14 cellular contexts compared by ENCODE assay signal in genomic region chr17:8963665-8964258, GRCh38. TPM values are rescaled to one million over a fixed set of nuclear protein-coding genes. Genes with fewer than 3 reads are reported as not detected.
DNase-seq lines count a peak whose midpoint lies in the region; ATAC-seq and TF ChIP-seq lines count a peak whose summit lies in the region.
"Had no signal": no experiment of that assay in that cellular context is flagged by ENCODE, and none has a peak within 500 bp of the region (broad histone marks: within the 10 kb centered on the region; RNA-seq: fewer than 3 reads in every experiment).

No MANE protein-coding gene starts in this region.

- CTCF ChIA-PET in CD4-positive, alpha-beta T cell (lab: Charles Lee): interaction anchor here (0.6 to 3.8 kb wide), 5 partner anchors 10 to 178 kb away, joined by 3 to 9 read pairs (median 3); no protein-coding TSS in a partner anchor
- CTCF ChIA-PET in activated CD8-positive, alpha-beta T cell treated with anti-CD3 and anti-CD28 coated beads for 36 hours (lab: Charles Lee): interaction anchor here (0.9 to 3.2 kb wide), 9 partner anchors 10 to 69 kb away, joined by 3 to 15 read pairs (median 5); no protein-coding TSS in a partner anchor
- CTCF ChIA-PET in naive thymus-derived CD4-positive, alpha-beta T cell (lab: Charles Lee): interaction anchor here (0.8 to 2.9 kb wide), 3 partner anchors 10 to 69 kb away, joined by 3 to 13 read pairs (median 7); no protein-coding TSS in a partner anchor
- CTCF ChIA-PET in GM10248 (lab: Yijun Ruan, JAX): interaction anchor here (0.9 to 6.8 kb wide), 7 partner anchors 10 to 69 kb away, joined by 3 to 63 read pairs (median 10); no protein-coding TSS in a partner anchor

- peak overlapping the region; percentile 95 for H3K4me3 Mint-ChIP-seq in CD4-positive, alpha-beta T cell
- H3K4me3 Mint-ChIP-seq in activated CD8-positive, alpha-beta T cell treated with anti-CD3 and anti-CD28 coated beads for 36 hours: peak overlapping the region; percentile 97
- peak overlapping the region; percentile 86 to 100 (median 98) for H3K4me3 Mint-ChIP-seq in naive thymus-derived CD4-positive, alpha-beta T cell

- peaks cover 5% of the 10 kb centered on the region for H3K9me3 ChIP-seq in CD4-positive, alpha-beta T cell (ENCODE audit: control insufficient read depth, low read length)
- H3K9me3 ChIP-seq in naive thymus-derived CD4-positive, alpha-beta T cell (ENCODE audit: control insufficient read depth in 2 of 3, low read length in 3 of 3): peaks cover 0 to 8% (median 0%) of the 10 kb centered on the region in 3 experiments
- H3K9me3 ChIP-seq: psoas muscle, uterus had no signal

- TF ChIP-seq CTCF in CD4-positive, alpha-beta T cell (IDR thresholded peaks at IDR 0.05): no peak
- no peak for TF ChIP-seq CTCF in HL-60 (IDR thresholded peaks at IDR 0.05; ENCODE audit: insufficient read depth, low read length)
- no peak for TF ChIP-seq CTCF in activated CD8-positive, alpha-beta T cell treated with anti-CD3 and anti-CD28 coated beads for 36 hours (IDR thresholded peaks at IDR 0.05)
- no peak for TF ChIP-seq CTCF in GM10248 (IDR thresholded peaks at IDR 0.05; ENCODE audit: control extremely low read depth, extremely low read depth, low read depth, missing control alignments)

- no peak for DNase-seq in CD4-positive, alpha-beta T cell
- DNase-seq in HL-60 (ENCODE audit: low read depth in 1 of 2, low spot score in 1 of 2): no peak
- DNase-seq in activated CD8-positive, alpha-beta T cell treated with anti-CD3 and anti-CD28 coated beads for 36 hours: peak; percentile 46
- DNase-seq in naive thymus-derived CD4-positive, alpha-beta T cell: peak in 1 of 9 donors; percentile 35
- DNase-seq in DMS153 treated with DMSO at 0.1 percent for 48 hours (lab: John Stamatoyannopoulos, UW; ENCODE audit: unreplicated experiment): no peak
- DNase-seq in Ammon's horn (ENCODE audit: low spot score): no peak
- DNase-seq in GM10248 (ENCODE audit: extremely low spot score): no peak
- DNase-seq: glutamatergic neuron, NCI-H1048, NCI-H82, psoas muscle, uterus had no signal

- peaks cover 54% of the 10 kb centered on the region for H3K36me3 Mint-ChIP-seq in CD4-positive, alpha-beta T cell (ENCODE audit: low read depth)
- peaks cover 53% of the 10 kb centered on the region for H3K36me3 Mint-ChIP-seq in activated CD8-positive, alpha-beta T cell treated with anti-CD3 and anti-CD28 coated beads for 36 hours (ENCODE audit: low read depth)
- peaks cover 12 to 56% (median 34%) of the 10 kb centered on the region in 5 donors for H3K36me3 Mint-ChIP-seq in naive thymus-derived CD4-positive, alpha-beta T cell

- H3K27me3 ChIP-seq in CD4-positive, alpha-beta T cell (ENCODE audit: control insufficient read depth, insufficient read depth, low read length): no peaks in the 10 kb centered on the region
- H3K27me3 ChIP-seq in HL-60 (ENCODE audit: insufficient read depth, poor library complexity, severe bottlenecking): no peaks in the 10 kb centered on the region
- no peaks in the 10 kb centered on the region for H3K27me3 ChIP-seq in naive thymus-derived CD4-positive, alpha-beta T cell (ENCODE audit: control insufficient read depth in 2 of 2, insufficient read depth in 2 of 2, low read length in 2 of 2)

- peaks cover 52 to 53% of the 10 kb centered on the region in 2 donors for H3K4me1 ChIP-seq in naive thymus-derived CD4-positive, alpha-beta T cell (ENCODE audit: control insufficient read depth in 2 of 2, insufficient read depth in 2 of 2, low read length in 2 of 2)
- H3K4me1 ChIP-seq: psoas muscle, uterus had no signal

- H3K27ac ChIP-seq in CD4-positive, alpha-beta T cell (ENCODE audit: low read depth, low read length): peak overlapping the region; percentile 83
- no peak overlapping the region for H3K27ac ChIP-seq in HL-60 (replicated peaks)
- H3K27ac ChIP-seq in naive thymus-derived CD4-positive, alpha-beta T cell (ENCODE audit: low read depth, low read length): peak overlapping the region; percentile 84
- H3K27ac ChIP-seq: psoas muscle, uterus had no signal

- peak overlapping the region; percentile 79 for H3K4me3 ChIP-seq in HL-60 (replicated peaks; ENCODE audit: insufficient read depth, low read length)
- peak overlapping the region; percentile 81 for H3K4me3 ChIP-seq in naive thymus-derived CD4-positive, alpha-beta T cell (ENCODE audit: low read length)
- H3K4me3 ChIP-seq: uterus had no signal

- ATAC-seq in CD4-positive, alpha-beta T cell (ENCODE audit: poor library complexity): peak; percentile 33
- peak; percentile 62 for ATAC-seq in activated CD8-positive, alpha-beta T cell treated with anti-CD3 and anti-CD28 coated beads for 36 hours
- ATAC-seq in naive thymus-derived CD4-positive, alpha-beta T cell: no peak
- ATAC-seq in GM21576 (IDR thresholded peaks at IDR 0.05; ENCODE audit: unreplicated experiment): no peak
- ATAC-seq: psoas muscle had no signal

- intact Hi-C loops in CD4-positive, alpha-beta T cell (cut with DNase I, micrococcal nuclease): loop anchor here (1.0 to 5.0 kb wide), 5 partner anchors 13 to 65 kb away; no protein-coding TSS in a partner anchor
- intact Hi-C loops in activated CD8-positive, alpha-beta T cell treated with anti-CD3 and anti-CD28 coated beads for 36 hours (cut with micrococcal nuclease): loop anchor here (5.0 kb wide), 1 partner anchor 36 kb away; no protein-coding TSS in a partner anchor
- intact Hi-C loops in naive thymus-derived CD4-positive, alpha-beta T cell (cut with micrococcal nuclease): loop anchor here (2.0 to 10.0 kb wide), 2 partner anchors 15 to 579 kb away; partner anchors contain the start of gene RPL26 (in 1 of the 2)

- no peaks in the 10 kb centered on the region for H3K27me3 Mint-ChIP-seq in CD4-positive, alpha-beta T cell
- no peaks in the 10 kb centered on the region for H3K27me3 Mint-ChIP-seq in activated CD8-positive, alpha-beta T cell treated with anti-CD3 and anti-CD28 coated beads for 36 hours
- H3K27me3 Mint-ChIP-seq in naive thymus-derived CD4-positive, alpha-beta T cell: no peaks in the 10 kb centered on the region

- peak overlapping the region; percentile 91 for H3K27ac Mint-ChIP-seq in CD4-positive, alpha-beta T cell
- peak overlapping the region; percentile 100 for H3K27ac Mint-ChIP-seq in activated CD8-positive, alpha-beta T cell treated with anti-CD3 and anti-CD28 coated beads for 36 hours
- H3K27ac Mint-ChIP-seq in naive thymus-derived CD4-positive, alpha-beta T cell: peak overlapping the region; percentile 80 to 97 (median 92)

- H3K9me3 Mint-ChIP-seq in CD4-positive, alpha-beta T cell: peaks cover 8% of the 10 kb centered on the region
- peaks cover 11% of the 10 kb centered on the region for H3K9me3 Mint-ChIP-seq in activated CD8-positive, alpha-beta T cell treated with anti-CD3 and anti-CD28 coated beads for 36 hours
- H3K9me3 Mint-ChIP-seq in naive thymus-derived CD4-positive, alpha-beta T cell: peaks cover 4 to 17% (median 9%) of the 10 kb centered on the region in 11 donors

- H3K4me1 Mint-ChIP-seq in CD4-positive, alpha-beta T cell (ENCODE audit: low read depth): peaks cover 65% of the 10 kb centered on the region
- H3K4me1 Mint-ChIP-seq in activated CD8-positive, alpha-beta T cell treated with anti-CD3 and anti-CD28 coated beads for 36 hours (ENCODE audit: low read depth): peaks cover 69% of the 10 kb centered on the region
- peaks cover 50 to 74% (median 64%) of the 10 kb centered on the region in 7 donors for H3K4me1 Mint-ChIP-seq in naive thymus-derived CD4-positive, alpha-beta T cell

- POLR2A ChIA-PET in CD4-positive, alpha-beta T cell (lab: Charles Lee): interaction anchor here (2.9 to 4.3 kb wide), 5 partner anchors 11 to 69 kb away, joined by 10 to 94 read pairs (median 46); no protein-coding TSS in a partner anchor
- POLR2A ChIA-PET in activated CD8-positive, alpha-beta T cell treated with anti-CD3 and anti-CD28 coated beads for 36 hours (lab: Charles Lee): interaction anchor here (1.0 to 20.0 kb wide), 9 partner anchors 10 to 625 kb away, joined by 3 to 333 read pairs (median 4); no protein-coding TSS in a partner anchor
- POLR2A ChIA-PET in naive thymus-derived CD4-positive, alpha-beta T cell (lab: Charles Lee): interaction anchor here (0.6 to 6.5 kb wide), 8 partner anchors 11 to 1932 kb away, joined by 4 to 116 read pairs (median 7); no protein-coding TSS in a partner anchor
- POLR2A ChIA-PET in GM10248 (lab: Yijun Ruan, JAX): interaction anchor here (0.7 to 1.3 kb wide), 4 partner anchors 9 to 96 kb away, joined by 3 to 4 read pairs (median 4); no protein-coding TSS in a partner anchor

- H3K36me3 ChIP-seq in naive thymus-derived CD4-positive, alpha-beta T cell (ENCODE audit: control insufficient read depth in 2 of 3, insufficient read depth in 3 of 3, low read length in 3 of 3): peaks cover 0 to 14% (median 5%) of the 10 kb centered on the region in 3 experiments
- H3K36me3 ChIP-seq: uterus had no signal

RNA-seq across cellular contexts. Expression of gene PIK3R5, which starts 1.7 kb away (rescaled TPM):
- total RNA-seq in CD4-positive, alpha-beta T cell: 100 to 1,000 TPM; 153 to 159 TPM
- 10 to 100 TPM; 46.7 to 50.4 TPM for total RNA-seq in activated CD8-positive, alpha-beta T cell treated with anti-CD3 and anti-CD28 coated beads for 36 hours
- total RNA-seq in naive thymus-derived CD4-positive, alpha-beta T cell: 100 to 1,000 TPM in 2 of 5 experiments, 10 to 100 TPM in 3; 73.5 to 231 (median 77.6) TPM
- polyA plus RNA-seq in naive thymus-derived CD4-positive, alpha-beta T cell: 10 to 100 TPM; 18.0 to 47.6 TPM
- total RNA-seq: lung microvascular endothelial cell had no signal

RNA-seq across cellular contexts. Expression of gene NTN1, which starts 57.5 kb away (rescaled TPM):
- total RNA-seq in CD4-positive, alpha-beta T cell: under 1 TPM; 0.08 to 0.14 TPM
- 1 to 10 TPM; 1.2 to 1.3 TPM for total RNA-seq in activated CD8-positive, alpha-beta T cell treated with anti-CD3 and anti-CD28 coated beads for 36 hours
- total RNA-seq in naive thymus-derived CD4-positive, alpha-beta T cell: under 1 TPM in 3 of 5 experiments, not detected in 2; 0.07 to 0.12 (median 0.11) TPM
- not detected for polyA plus RNA-seq in naive thymus-derived CD4-positive, alpha-beta T cell

Comparison
In these comparisons a context has a peak if more than half of its experiments do, and no peak if none do; other contexts are left out.
1. ATAC-seq: peak in CD4-positive, alpha-beta T cell (single experiment) and activated CD8-positive, alpha-beta T cell treated with anti-CD3 and anti-CD28 coated beads for 36 hours (single experiment); none in naive thymus-derived CD4-positive, alpha-beta T cell (single experiment) and GM21576 (single experiment).
2. Peak in every context shown above with its lines, with median percentiles within 50 percentile points of each other: H3K27ac Mint-ChIP-seq and H3K4me3 Mint-ChIP-seq.